In the genomic region with DNA sequence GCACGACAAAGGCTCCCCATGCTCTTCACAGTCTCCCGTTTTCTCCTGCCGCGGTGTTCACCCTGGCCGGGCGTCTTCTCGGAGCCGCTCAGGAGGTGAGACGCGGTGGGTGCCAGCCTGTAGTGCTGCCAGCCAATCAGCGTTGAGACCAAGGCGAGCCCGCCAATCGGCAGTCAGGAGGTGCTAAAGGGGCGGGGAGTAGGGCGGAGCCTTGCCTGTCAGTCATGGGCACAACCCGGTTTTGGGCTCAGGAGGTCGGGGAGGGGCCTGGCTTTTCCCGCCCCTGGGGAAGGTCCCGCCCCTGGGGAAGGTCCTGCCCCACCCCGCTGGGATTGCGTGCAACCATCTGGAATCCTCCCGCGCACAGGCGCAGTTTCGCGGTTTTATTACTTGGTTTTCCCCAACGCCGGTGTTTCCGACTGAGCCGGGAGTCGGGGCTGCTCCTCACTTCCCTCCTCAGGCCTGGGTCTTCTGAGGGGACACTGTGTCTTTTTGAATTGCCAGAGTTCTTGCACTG, we compare ENCODE assay signal across 8 cellular contexts.
A peak's percentile ranks its signal among the peaks of the same experiment; 100 is the strongest.
DNase-seq lines count a peak whose midpoint lies in the region; ATAC-seq lines count a peak whose summit lies in the region.

A gene (minus strand): TSS at position 92 of the 517 bp plus-strand sequence. CDS start 1,421 bp downstream, outside the sequence.

- H3K9ac ChIP-seq in NT2/D1 (ENCODE audit: insufficient read length, low read depth) = peak within 1 kb of the TSS; percentile 21

- H3K27me3 ChIP-seq in NT2/D1 (ENCODE audit: insufficient read depth, insufficient read length) = peaks cover 10% of the 10 kb centered on the region

- no peaks in the 10 kb centered on the region; the same call in 1 of the 2 replicates for H3K9me3 ChIP-seq in NT2/D1 (ENCODE audit: insufficient read depth, low read length)

- DNase-seq in CD1c-positive myeloid dendritic cell (ENCODE audit: extremely low spot score) (peak; percentile 97), HS-27A (ENCODE audit: low read depth) (peak; percentile 68), NT2/D1 (ENCODE audit: low read depth, low spot score) (peak; percentile 74), epidermal melanocyte (ENCODE audit: insufficient read length, low spot score) (peak; percentile 84), midbrain (lab: John Stamatoyannopoulos, UW) (peak; percentile 93)
- peak; percentile 98 for DNase-seq in activated CD8-positive, alpha-beta memory T cell treated with anti-CD3 and anti-CD28 coated beads, Interleukin-2, amount 50 U/mL, for 48 hours
- peak; percentile 87 for DNase-seq in stimulated activated CD8-positive, alpha-beta memory T cell treated with anti-CD3 and anti-CD28 coated beads, Interleukin-15, amount 100 ng/mL, for 24 hours (ENCODE audit: low read depth)

- H3K4me3 ChIP-seq in NT2/D1 (ENCODE audit: insufficient read length, low read depth) = peak within 1 kb of the TSS; percentile 2

- H3K4me1 ChIP-seq in NT2/D1 (ENCODE audit: insufficient read depth, insufficient read length) = peaks cover 3% of the 10 kb centered on the region

- H3K36me3 ChIP-seq in NT2/D1 (ENCODE audit: insufficient read depth, insufficient read length, low read length) = no peaks in the 10 kb centered on the region

- ATAC-seq in GM19467 (IDR thresholded peaks at IDR 0.05; ENCODE audit: unreplicated experiment) = peak; percentile 92

Comparison
In these comparisons a context has a peak if more than half of its experiments do, and no peak if none do; other contexts are left out.
1. Peak in every context shown above with its lines: DNase-seq, ATAC-seq and H3K4me3 ChIP-seq.